Comparison of ENCODE assay signal across 10 cellular contexts in the genomic region with DNA sequence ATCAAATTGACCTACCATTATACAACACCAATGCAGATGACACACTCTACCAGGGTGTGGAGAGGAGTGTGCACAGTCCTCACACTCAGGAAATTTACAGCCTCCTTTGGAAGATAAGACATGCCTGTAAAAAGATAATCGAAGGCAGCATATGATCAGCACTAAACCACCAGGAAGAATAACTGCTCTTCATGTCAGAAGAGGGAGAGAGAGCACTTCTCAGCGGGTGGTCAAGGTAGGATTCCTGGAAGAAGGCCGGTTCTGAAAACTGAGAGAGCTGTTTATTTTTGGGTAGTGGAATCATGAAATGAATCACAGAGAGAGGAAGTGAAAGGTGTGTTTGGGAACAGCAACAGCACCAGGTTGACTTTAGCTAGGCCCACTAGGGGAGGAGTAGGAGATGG. TPM values are rescaled to one million over a fixed set of nuclear protein-coding genes. Genes with fewer than 3 reads are reported as not detected.
DNase-seq lines count a peak whose midpoint lies in the region; ATAC-seq, FAIRE-seq and TF ChIP-seq lines count a peak whose summit lies in the region.
"Had no signal": no experiment of that assay in that cellular context is flagged by ENCODE, and none has a peak within 500 bp of the region (broad histone marks: within the 10 kb centered on the region; RNA-seq: fewer than 3 reads in every experiment).

No MANE protein-coding gene starts in this region.

- DNase-seq in GM18507 (ENCODE audit: extremely low spot score, insufficient read length, low read depth), result no peak
- DNase-seq in chondrocyte (ENCODE audit: low spot score), result no peak
- no peak for DNase-seq in cardiac septum (ENCODE audit: low spot score)
- no peak for DNase-seq in COLO668 (lab: John Stamatoyannopoulos, UW; ENCODE audit: unreplicated experiment)
- DNase-seq in NOMO-1 treated with DMSO at 0.1 percent for 48 hours (lab: John Stamatoyannopoulos, UW; ENCODE audit: unreplicated experiment), result no peak
- DNase-seq: NCI-H2029 had no signal

- ATAC-seq in GM21367 (IDR thresholded peaks at IDR 0.05; ENCODE audit: unreplicated experiment) (peak; percentile 68), HG02973 (IDR thresholded peaks at IDR 0.05; ENCODE audit: unreplicated experiment) (peak; percentile 68)

- TF ChIP-seq CTCF in VCaP (conservative IDR thresholded peaks at IDR 0.05) (no peak), chondrocyte (IDR thresholded peaks at IDR 0.05) (no peak)

- H3K4me3 Mint-ChIP-seq in chondrocyte (ENCODE audit: unreplicated experiment), result no peak overlapping the region
- H3K4me3 Mint-ChIP-seq: activated T-helper 1 cell treated with anti-CD3 and anti-CD28 coated beads, Interleukin-12 subunit alpha, Interleukin-12 subunit beta, Interleukin-2, Interleukin-4 antibody, amounts not matched to agents 30 ng/mL and 10 ng/mL and 1 ng/mL, durations not matched to agents 14 hours and 24 hours and 36 hours had no signal

- peaks cover 11% of the 10 kb centered on the region for H3K4me1 Mint-ChIP-seq in chondrocyte (ENCODE audit: low read depth)

- no peaks in the 10 kb centered on the region for H3K9me3 Mint-ChIP-seq in chondrocyte (ENCODE audit: low read depth)
- H3K9me3 Mint-ChIP-seq: activated T-helper 1 cell treated with anti-CD3 and anti-CD28 coated beads, Interleukin-12 subunit alpha, Interleukin-12 subunit beta, Interleukin-2, Interleukin-4 antibody, amounts not matched to agents 30 ng/mL and 10 ng/mL and 1 ng/mL, durations not matched to agents 14 hours and 24 hours and 36 hours had no signal

- peaks cover 6% of the 10 kb centered on the region for H3K27me3 Mint-ChIP-seq in chondrocyte (ENCODE audit: low read depth)

- intact Hi-C loops in cardiac septum (cut with DNase I), result loop anchor here (5.0 kb wide), 1 partner anchor 185 kb away; no protein-coding TSS in a partner anchor

- peak overlapping the region; percentile 99 for H3K27ac ChIP-seq in VCaP

- FAIRE-seq in GM18507 (lab: Jason Lieb, UNC), result peak; percentile 93

- no peaks in the 10 kb centered on the region for H3K36me3 Mint-ChIP-seq in chondrocyte (ENCODE audit: low read depth)

- H3K27ac Mint-ChIP-seq in chondrocyte (ENCODE audit: unreplicated experiment), result no peak overlapping the region
- H3K27ac Mint-ChIP-seq: activated T-helper 1 cell treated with anti-CD3 and anti-CD28 coated beads, Interleukin-12 subunit alpha, Interleukin-12 subunit beta, Interleukin-2, Interleukin-4 antibody, amounts not matched to agents 30 ng/mL and 10 ng/mL and 1 ng/mL, durations not matched to agents 14 hours and 24 hours and 36 hours had no signal

RNA-seq across cellular contexts. Expression of gene ZNF697, which starts 14.0 kb away (rescaled TPM):
- 9.4 to 13.6 TPM (median 13.3 TPM) in 3 replicates for total RNA-seq in chondrocyte
- 15.1 TPM for total RNA-seq in cardiac septum

RNA-seq across cellular contexts. Expression of gene PHGDH, which starts 49.7 kb away (rescaled TPM):
- 65.8 to 300 TPM (median 274 TPM) in 3 replicates for total RNA-seq in chondrocyte
- 7.4 TPM for total RNA-seq in cardiac septum
